Comparison of ENCODE assay signal across 17 cellular contexts in the genomic region with DNA sequence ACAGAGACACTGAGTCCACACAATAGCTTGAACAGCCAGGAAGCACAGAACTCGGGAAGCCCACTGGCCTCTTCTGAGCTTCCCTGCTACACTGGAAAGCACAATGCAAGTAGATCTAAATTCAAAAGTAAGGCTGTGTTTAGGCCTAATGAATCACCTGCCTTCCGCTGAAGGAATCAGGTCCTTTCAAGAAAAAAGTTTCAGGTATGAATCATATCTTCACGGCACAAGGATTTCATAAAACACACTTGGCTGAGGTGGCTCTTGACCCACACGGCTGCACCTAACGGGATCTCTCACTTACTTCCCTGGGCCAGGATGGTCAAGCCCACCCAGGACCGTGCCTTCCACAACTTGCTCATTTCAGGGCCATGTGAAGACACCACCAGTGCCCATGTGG. TPM values are rescaled to one million over a fixed set of nuclear protein-coding genes. Genes with fewer than 3 reads are reported as not detected.
A peak's percentile ranks its signal among the peaks of the same experiment; 100 is the strongest.
DNase-seq lines count a peak whose midpoint lies in the region; ATAC-seq and TF ChIP-seq lines count a peak whose summit lies in the region.
"Had no signal": no experiment of that assay in that cellular context is flagged by ENCODE, and none has a peak within 500 bp of the region (broad histone marks: within the 10 kb centered on the region; RNA-seq: fewer than 3 reads in every experiment).

No MANE protein-coding gene starts in this region.

- H3K4me3 ChIP-seq in upper lobe of left lung: no peak overlapping the region
- no peak overlapping the region for H3K4me3 ChIP-seq in MG63
- H3K4me3 ChIP-seq: gastrocnemius medialis had no signal

- POLR2A ChIA-PET in activated CD4-positive, alpha-beta memory T cell treated with anti-CD3 and anti-CD28 coated beads for 36 hours (lab: Charles Lee): no interaction called here

- peaks cover 66% of the 10 kb centered on the region for H3K36me3 Mint-ChIP-seq in activated naive CD4-positive, alpha-beta T cell treated with anti-CD3 and anti-CD28 coated beads, Interleukin-2, amount 10 ng/mL, durations not matched to agents 7 days and 5 days
- H3K36me3 Mint-ChIP-seq in activated CD4-positive, alpha-beta memory T cell treated with anti-CD3 and anti-CD28 coated beads for 36 hours: peaks cover 33% of the 10 kb centered on the region

- TF ChIP-seq POLR2A in upper lobe of left lung (IDR thresholded peaks at IDR 0.05): no peak

- peaks cover 3 to 46% (median 9%) of the 10 kb centered on the region in 4 donors for H3K36me3 ChIP-seq in upper lobe of left lung
- H3K36me3 ChIP-seq in MG63: peaks cover 4% of the 10 kb centered on the region

- CTCF ChIA-PET in activated naive CD4-positive, alpha-beta T cell treated with anti-CD3 and anti-CD28 coated beads, Interleukin-2, amount 10 ng/mL, durations not matched to agents 7 days and 5 days (lab: Charles Lee): interaction anchor here (0.8 kb wide), 1 partner anchor 151 kb away, joined by 4 read pairs; no protein-coding TSS in a partner anchor
- CTCF ChIA-PET in activated CD4-positive, alpha-beta memory T cell treated with anti-CD3 and anti-CD28 coated beads for 36 hours (lab: Charles Lee): interaction anchor here (1.8 kb wide), 1 partner anchor 151 kb away, joined by 17 read pairs; no protein-coding TSS in a partner anchor

- peaks cover 22 to 39% (median 38%) of the 10 kb centered on the region in 4 donors for H3K4me1 ChIP-seq in upper lobe of left lung

- H3K27me3 ChIP-seq in upper lobe of left lung (no peaks in the 10 kb centered on the region), MG63 (no peaks in the 10 kb centered on the region)
- H3K27me3 ChIP-seq: brain microvascular endothelial cell, gastrocnemius medialis had no signal

- H3K4me3 Mint-ChIP-seq in activated naive CD4-positive, alpha-beta T cell treated with anti-CD3 and anti-CD28 coated beads, Interleukin-2, amount 10 ng/mL, durations not matched to agents 7 days and 5 days: no peak overlapping the region
- H3K4me3 Mint-ChIP-seq in activated CD4-positive, alpha-beta memory T cell treated with anti-CD3 and anti-CD28 coated beads for 36 hours: no peak overlapping the region

- ATAC-seq in esophagus mucosa (peak; percentile 24), upper lobe of left lung (ENCODE audit: low FRiP score in 2 of 2) (no peak), GM18520 (IDR thresholded peaks at IDR 0.05; ENCODE audit: unreplicated experiment) (no peak)
- ATAC-seq: gastrocnemius medialis had no signal

- DNase-seq in activated naive CD4-positive, alpha-beta T cell treated with anti-CD3 and anti-CD28 coated beads, Interleukin-2, amount 10 ng/mL, durations not matched to agents 7 days and 5 days: no peak
- DNase-seq in activated naive CD4-positive, alpha-beta T cell treated with Interleukin-2 at 50 U/mL for 16 hours: no peak
- peak; percentile 33 for DNase-seq in activated CD4-positive, alpha-beta memory T cell treated with anti-CD3 and anti-CD28 coated beads for 36 hours
- DNase-seq in upper lobe of left lung: no peak
- no peak for DNase-seq in MG63
- no peak for DNase-seq in putamen (ENCODE audit: low spot score)
- DNase-seq: brain microvascular endothelial cell; DMS53; gastrocnemius medialis; mesenchymal stem cell; NCI-H510A; occipital lobe; SK-N-SH; stimulated activated naive CD4-positive, alpha-beta T cell treated with Interleukin-2 at 50 U/mL for 16 hours; WERI-Rb-1 had no signal

- H3K27ac Mint-ChIP-seq in activated naive CD4-positive, alpha-beta T cell treated with anti-CD3 and anti-CD28 coated beads, Interleukin-2, amount 10 ng/mL, durations not matched to agents 7 days and 5 days: peak overlapping the region; percentile 59
- peak overlapping the region; percentile 59 for H3K27ac Mint-ChIP-seq in activated CD4-positive, alpha-beta memory T cell treated with anti-CD3 and anti-CD28 coated beads for 36 hours

- no peaks in the 10 kb centered on the region for H3K9me3 Mint-ChIP-seq in activated naive CD4-positive, alpha-beta T cell treated with anti-CD3 and anti-CD28 coated beads, Interleukin-2, amount 10 ng/mL, durations not matched to agents 7 days and 5 days
- H3K9me3 Mint-ChIP-seq in activated CD4-positive, alpha-beta memory T cell treated with anti-CD3 and anti-CD28 coated beads for 36 hours: no peaks in the 10 kb centered on the region

- TF ChIP-seq EP300 in upper lobe of left lung (IDR thresholded peaks at IDR 0.05): no peak

- no peaks in the 10 kb centered on the region for H3K9me3 ChIP-seq in upper lobe of left lung
- no peaks in the 10 kb centered on the region for H3K9me3 ChIP-seq in MG63
- H3K9me3 ChIP-seq: gastrocnemius medialis, SK-N-SH had no signal

- H3K27me3 Mint-ChIP-seq in activated naive CD4-positive, alpha-beta T cell treated with anti-CD3 and anti-CD28 coated beads, Interleukin-2, amount 10 ng/mL, durations not matched to agents 7 days and 5 days: no peaks in the 10 kb centered on the region
- no peaks in the 10 kb centered on the region for H3K27me3 Mint-ChIP-seq in activated CD4-positive, alpha-beta memory T cell treated with anti-CD3 and anti-CD28 coated beads for 36 hours

- intact Hi-C loops in activated CD4-positive, alpha-beta memory T cell treated with anti-CD3 and anti-CD28 coated beads for 36 hours (cut with micrococcal nuclease): loop anchor here (5.0 kb wide), 1 partner anchor 317 kb away; a partner anchor contains a TSS

- TF ChIP-seq CTCF in upper lobe of left lung (IDR thresholded peaks at IDR 0.05): no peak

- H3K27ac ChIP-seq in upper lobe of left lung: peak overlapping the region in 3 of 4 donors; percentile 21 to 48 (median 21)
- H3K27ac ChIP-seq: brain microvascular endothelial cell, gastrocnemius medialis, WERI-Rb-1 had no signal

- H3K4me1 Mint-ChIP-seq in activated naive CD4-positive, alpha-beta T cell treated with anti-CD3 and anti-CD28 coated beads, Interleukin-2, amount 10 ng/mL, durations not matched to agents 7 days and 5 days: peaks cover 86% of the 10 kb centered on the region
- H3K4me1 Mint-ChIP-seq in activated CD4-positive, alpha-beta memory T cell treated with anti-CD3 and anti-CD28 coated beads for 36 hours (ENCODE audit: low read depth): peaks cover 76% of the 10 kb centered on the region

- 69% methylated on average over 6 of the region's 6 CpGs for WGBS in upper lobe of left lung, 2 donors

RNA-seq across cellular contexts. Expression of a gene that starts 59.3 kb away (rescaled TPM):
- total RNA-seq in activated CD4-positive, alpha-beta memory T cell treated with anti-CD3 and anti-CD28 coated beads for 36 hours: 10 to 100 TPM; 48.1 to 50.9 TPM
- total RNA-seq in esophagus mucosa: 19.1 TPM
- 10 to 100 TPM; 25.5 to 46.1 (median 41.7) TPM for total RNA-seq in upper lobe of left lung
- total RNA-seq in MG63 (2014; rRNA removed; shearing (Covaris generic); ENCODE audit: low replicate concordance): 5.4 and 13.9 TPM in 2 replicates
